8 cellular contexts compared by ENCODE assay signal in the genomic region with DNA sequence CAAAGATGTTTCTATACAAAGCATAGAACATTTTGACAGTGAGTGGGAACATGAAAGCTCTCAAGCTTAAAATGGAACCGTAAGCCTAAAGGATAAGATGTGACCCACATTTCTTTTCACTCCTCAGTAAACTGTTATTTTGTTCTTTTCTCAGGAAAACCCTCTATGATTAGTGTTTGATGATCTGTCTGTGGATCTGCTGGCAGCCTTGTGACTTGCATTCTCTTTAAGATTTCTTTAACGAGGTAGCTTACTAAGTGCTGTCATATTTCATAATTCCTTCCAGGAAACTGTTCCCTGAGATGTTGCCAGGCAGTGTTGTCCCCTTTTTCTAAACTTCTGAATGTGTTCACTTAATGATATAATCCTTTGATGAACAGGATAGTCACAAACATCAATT.
"Had no signal": no experiment of that assay in that cellular context is flagged by ENCODE, and none has a peak within 500 bp of the region (broad histone marks: within the 10 kb centered on the region; RNA-seq: fewer than 3 reads in every experiment).

No MANE protein-coding gene starts in this region.

- H3K27ac Mint-ChIP-seq: HFFc6, IgD-negative memory B cell had no signal

- H3K4me1 ChIP-seq: HAP-1 had no signal

- ATAC-seq: HCT116, HepG2 had no signal

- H3K27ac ChIP-seq: GM23248, HL-60 had no signal

- H3K36me3 Mint-ChIP-seq: IgD-negative memory B cell had no signal

- DNase-seq: GM23248, H7, HFFc6 had no signal

- H3K36me3 ChIP-seq: HAP-1 had no signal

- H3K9me3 ChIP-seq: HAP-1 had no signal

- H3K9me3 Mint-ChIP-seq: IgD-negative memory B cell had no signal

- H2AFZ ChIP-seq: GM23248 had no signal

- H3K4me3 Mint-ChIP-seq: HFFc6, IgD-negative memory B cell had no signal

- H3K4me3 ChIP-seq: GM23248, HAP-1 had no signal
